17 cellular contexts compared by ENCODE assay signal in the genomic region with DNA sequence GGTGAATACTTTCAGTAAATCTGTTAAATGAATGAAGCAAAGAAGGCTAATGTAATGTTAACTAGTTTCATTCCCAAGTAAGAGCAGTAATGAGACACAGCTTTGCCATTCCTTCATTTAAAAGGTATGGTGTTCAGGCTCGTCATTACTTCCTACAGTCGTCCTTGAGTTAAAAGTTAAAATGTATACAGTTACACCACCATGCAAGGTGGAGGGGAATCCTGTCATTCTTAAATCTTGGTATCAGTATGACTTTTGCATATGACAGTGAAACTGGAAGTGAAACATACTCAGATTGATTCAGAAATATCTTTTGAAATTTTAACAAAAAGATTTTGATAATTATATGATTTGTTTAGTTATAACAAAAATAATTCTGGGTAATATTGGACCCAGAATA. TPM values are rescaled to one million over a fixed set of nuclear protein-coding genes. Genes with fewer than 3 reads are reported as not detected.
DNase-seq lines count a peak whose midpoint lies in the region; ATAC-seq and TF ChIP-seq lines count a peak whose summit lies in the region.
"Had no signal": no experiment of that assay in that cellular context is flagged by ENCODE, and none has a peak within 500 bp of the region (broad histone marks: within the 10 kb centered on the region; RNA-seq: fewer than 3 reads in every experiment).

No MANE protein-coding gene starts in this region.

- TF ChIP-seq CTCF in spleen (IDR thresholded peaks at IDR 0.05 in 8 of 11, conservative IDR thresholded peaks at IDR 0.05 in 3 of 11) = no peak

- no peak overlapping the region for H3K27ac ChIP-seq in spleen

- H3K4me3 ChIP-seq in spleen = no peak overlapping the region

- H3K27me3 ChIP-seq in spleen (replicated peaks in 1 of 7) = no peaks in the 10 kb centered on the region

- peak; percentile 89 to 96 for ATAC-seq in activated T-cell treated with anti-CD3 and anti-CD28 coated beads, Interleukin-2, amount 50 U/mL, for 72 hours (replicated peaks in 1 of 2)
- peak; percentile 97 for ATAC-seq in GM21737 (IDR thresholded peaks at IDR 0.05; ENCODE audit: unreplicated experiment)
- ATAC-seq in HG03196 (IDR thresholded peaks at IDR 0.05; ENCODE audit: unreplicated experiment) = peak; percentile 97
- ATAC-seq in stimulated activated naive CD8-positive, alpha-beta T cell treated with anti-CD3 and anti-CD28 coated beads, Interleukin-15, amount 100 ng/mL, for 72 hours = peak; percentile 97
- no peak for ATAC-seq in left cardiac atrium
- ATAC-seq: HCT116 had no signal

- H3K27ac Mint-ChIP-seq in activated T-cell treated with anti-CD3 and anti-CD28 coated beads, Interleukin-2, amount 50 U/mL, for 72 hours = no peak overlapping the region
- H3K27ac Mint-ChIP-seq in stimulated activated naive CD8-positive, alpha-beta T cell treated with anti-CD3 and anti-CD28 coated beads, Interleukin-15, amount 100 ng/mL, for 72 hours = no peak overlapping the region

- H3K9me3 Mint-ChIP-seq in activated T-cell treated with anti-CD3 and anti-CD28 coated beads, Interleukin-2, amount 50 U/mL, for 72 hours = no peaks in the 10 kb centered on the region
- no peaks in the 10 kb centered on the region for H3K9me3 Mint-ChIP-seq in stimulated activated naive CD8-positive, alpha-beta T cell treated with anti-CD3 and anti-CD28 coated beads, Interleukin-15, amount 100 ng/mL, for 72 hours

- H3K4me1 Mint-ChIP-seq in activated T-cell treated with anti-CD3 and anti-CD28 coated beads, Interleukin-2, amount 50 U/mL, for 72 hours (ENCODE audit: low read depth) = peaks cover 25% of the 10 kb centered on the region
- peaks cover 12% of the 10 kb centered on the region for H3K4me1 Mint-ChIP-seq in stimulated activated naive CD8-positive, alpha-beta T cell treated with anti-CD3 and anti-CD28 coated beads, Interleukin-15, amount 100 ng/mL, for 72 hours

- WGBS in spleen, 5 donors = 59 to 70% (median 66%) methylated on average over 2 of the region's 2 CpGs

- H3K36me3 ChIP-seq in spleen = peaks cover 0 to 100% (median 86%) of the 10 kb centered on the region in 6 donors

- TF ChIP-seq POLR2A in spleen (IDR thresholded peaks at IDR 0.05) = no peak

- H3K27me3 Mint-ChIP-seq in activated T-cell treated with anti-CD3 and anti-CD28 coated beads, Interleukin-2, amount 50 U/mL, for 72 hours (ENCODE audit: low read depth) = no peaks in the 10 kb centered on the region
- H3K27me3 Mint-ChIP-seq in stimulated activated naive CD8-positive, alpha-beta T cell treated with anti-CD3 and anti-CD28 coated beads, Interleukin-15, amount 100 ng/mL, for 72 hours = no peaks in the 10 kb centered on the region

- no peaks in the 10 kb centered on the region for H3K9me3 ChIP-seq in spleen

- intact Hi-C loops in spleen (cut with DNase I; ENCODE audit: low total_unique reads) (no loop called here), left cardiac atrium (cut with DNase I) (no loop called here)

- DNase-seq in activated T-cell treated with anti-CD3 and anti-CD28 coated beads, Interleukin-2, amount 50 U/mL, for 72 hours = no peak
- DNase-seq in activated T-cell treated with anti-CD3 and anti-CD28 coated beads for 4 hours (no peak), H4 (ENCODE audit: low spot score) (no peak), spleen (no peak), left cardiac atrium (no peak)
- no peak for DNase-seq in stimulated activated naive CD8-positive, alpha-beta T cell treated with anti-CD3 and anti-CD28 coated beads, Interleukin-15, amount 100 ng/mL, for 72 hours
- DNase-seq: ACHN, cerebellar nuclear complex, foreskin melanocyte, NCI-H69 had no signal

- peaks cover 14 to 62% of the 10 kb centered on the region in 2 donors for H3K36me3 Mint-ChIP-seq in activated T-cell treated with anti-CD3 and anti-CD28 coated beads, Interleukin-2, amount 50 U/mL, for 72 hours (ENCODE audit: insufficient read depth in 2 of 2)

- peak overlapping the region in 1 of 2 donors; percentile 29 for H3K4me3 Mint-ChIP-seq in activated T-cell treated with anti-CD3 and anti-CD28 coated beads, Interleukin-2, amount 50 U/mL, for 72 hours
- H3K4me3 Mint-ChIP-seq in stimulated activated naive CD8-positive, alpha-beta T cell treated with anti-CD3 and anti-CD28 coated beads, Interleukin-15, amount 100 ng/mL, for 72 hours = peak overlapping the region; percentile 30 to 44

- H3K4me1 ChIP-seq in spleen = no peaks in the 10 kb centered on the region

RNA-seq across cellular contexts. Expression of a gene that starts 25.9 kb away (rescaled TPM):
- 10 to 100 TPM; 65.0 to 67.6 TPM for total RNA-seq in activated T-cell treated with anti-CD3 and anti-CD28 coated beads, Interleukin-2, amount 50 U/mL, for 72 hours
- total RNA-seq in H4 (2014; rRNA removed; shearing (Covaris generic)) = 29.7 and 37.4 TPM in 2 replicates
- 10 to 100 TPM; 41.4 to 66.3 (median 47.4) TPM for total RNA-seq in spleen
- 10 to 100 TPM; 13.8 to 21.2 (median 15.8) TPM for polyA plus RNA-seq in spleen
- total RNA-seq in left cardiac atrium = 10 to 100 TPM; 27.8 to 45.2 TPM

RNA-seq across cellular contexts. Expression of a gene that starts 26.0 kb away (rescaled TPM):
- 10 to 100 TPM in 1 of 2 donors, 1 to 10 TPM in 1; 8.5 to 12.3 TPM for total RNA-seq in activated T-cell treated with anti-CD3 and anti-CD28 coated beads, Interleukin-2, amount 50 U/mL, for 72 hours
- total RNA-seq in H4 (2014; rRNA removed; shearing (Covaris generic)) = 34.4 and 41.9 TPM in 2 replicates
- total RNA-seq in spleen (10 to 100 TPM in 3 of 7 donors, 1 to 10 TPM in 4; 8.6 to 19.1 (median 9.8) TPM), left cardiac atrium (1 to 10 TPM; 5.4 to 6.8 TPM)
- 10 to 100 TPM; 13.9 to 18.2 (median 16.8) TPM for polyA plus RNA-seq in spleen

RNA-seq across cellular contexts. Expression of a gene that starts 43.9 kb away (rescaled TPM):
- total RNA-seq in activated T-cell treated with anti-CD3 and anti-CD28 coated beads, Interleukin-2, amount 50 U/mL, for 72 hours = not detected
- not detected in 2 replicates for total RNA-seq in H4 (2014; rRNA removed; shearing (Covaris generic))
- total RNA-seq in spleen = under 1 TPM in 1 of 7 donors, not detected in 6; 0.60 TPM
- under 1 TPM in 2 of 3 donors, not detected in 1; 0.17 to 0.27 TPM for polyA plus RNA-seq in spleen
- under 1 TPM; 0.15 to 0.16 TPM for total RNA-seq in left cardiac atrium
- total RNA-seq: Daoy; lung microvascular endothelial cell; osteocyte; T-helper 1 cell treated with Interleukin-12 subunit alpha and Interleukin-12 subunit beta and Interleukin-4 antibody, amounts not matched to agents 30 ng/mL and 1 ng/mL, for 36 hours had no signal

Comparison
In these comparisons a context has a peak if more than half of its experiments do, and no peak if none do; other contexts are left out.
1. ATAC-seq: peak in activated T-cell treated with anti-CD3 and anti-CD28 coated beads, Interleukin-2, amount 50 U/mL, for 72 hours (2 of 2), GM21737 (single experiment), HG03196 (single experiment) and stimulated activated naive CD8-positive, alpha-beta T cell treated with anti-CD3 and anti-CD28 coated beads, Interleukin-15, amount 100 ng/mL, for 72 hours (single experiment); none in left cardiac atrium (0 of 2).